In the genomic region with DNA sequence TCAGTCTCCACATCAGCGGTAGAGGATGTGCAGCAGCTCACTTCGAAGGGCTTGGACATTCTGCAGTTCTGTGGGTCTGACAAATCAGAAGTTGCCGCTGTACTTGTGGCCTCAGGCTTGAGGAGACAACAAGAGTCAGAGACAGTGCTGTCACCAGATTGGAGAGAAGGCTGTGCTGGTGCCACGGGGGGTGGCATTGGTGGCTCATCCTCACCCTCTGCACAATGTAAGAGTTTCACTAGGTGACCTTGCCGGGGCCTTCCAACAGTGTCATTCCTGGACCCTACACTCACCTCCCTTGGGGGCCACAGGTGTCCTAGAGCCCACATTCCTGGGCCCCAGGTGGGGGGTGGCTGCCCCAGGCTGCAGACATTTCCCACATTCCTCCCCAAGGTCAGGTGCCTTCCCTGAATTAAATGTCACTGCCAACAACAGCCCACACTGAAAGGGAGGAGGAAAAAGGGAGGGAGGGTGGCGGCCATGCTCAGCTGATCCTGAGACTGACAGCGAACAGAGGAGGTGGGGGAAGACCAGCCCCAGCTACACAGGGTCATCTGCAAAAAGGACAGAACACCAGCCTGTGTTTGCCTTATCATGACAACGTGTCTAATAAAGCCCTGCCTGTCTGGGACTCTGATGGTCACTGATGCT, we compare ENCODE assay signal across 11 cellular contexts. TPM values are rescaled to one million over a fixed set of nuclear protein-coding genes. Genes with fewer than 3 reads are reported as not detected.
A peak's percentile ranks its signal among the peaks of the same experiment; 100 is the strongest.
DNase-seq lines count a peak whose midpoint lies in the region; ATAC-seq and TF ChIP-seq lines count a peak whose summit lies in the region.
"Had no signal": no experiment of that assay in that cellular context is flagged by ENCODE, and none has a peak within 500 bp of the region (broad histone marks: within the 10 kb centered on the region; RNA-seq: fewer than 3 reads in every experiment).

No MANE protein-coding gene starts in this region.

- no peak overlapping the region for H3K4me3 Mint-ChIP-seq in natural killer cell
- no peak overlapping the region for H3K4me3 Mint-ChIP-seq in natural killer cell treated with Interleukin-12 subunit alpha and Interleukin-12 subunit beta and Interleukin-15 and Interleukin-18, amount 100 ng/mL, for 72 hours
- H3K4me3 Mint-ChIP-seq: brain had no signal

- peaks cover 6% of the 10 kb centered on the region for H3K4me1 ChIP-seq in ovary (ENCODE audit: insufficient read depth)

- H3K4me1 Mint-ChIP-seq in natural killer cell: peaks cover 16 to 24% of the 10 kb centered on the region in 2 donors
- peaks cover 11 to 14% of the 10 kb centered on the region in 2 donors for H3K4me1 Mint-ChIP-seq in natural killer cell treated with Interleukin-12 subunit alpha and Interleukin-12 subunit beta and Interleukin-15 and Interleukin-18, amount 100 ng/mL, for 72 hours (ENCODE audit: low read depth in 2 of 2)

- no peak for DNase-seq in natural killer cell
- DNase-seq in natural killer cell treated with Interleukin-12 subunit alpha and Interleukin-12 subunit beta and Interleukin-15 and Interleukin-18, amount 100 ng/mL, for 72 hours (ENCODE audit: low spot score): no peak
- peak; percentile 41 for DNase-seq in T1000 (lab: John Stamatoyannopoulos, UW)
- no peak for DNase-seq in ovary
- DNase-seq in brain microvascular endothelial cell: no peak
- no peak for DNase-seq in COLO668 (lab: John Stamatoyannopoulos, UW; ENCODE audit: unreplicated experiment)

- H3K36me3 ChIP-seq in ovary: no peaks in the 10 kb centered on the region
- no peaks in the 10 kb centered on the region for H3K36me3 ChIP-seq in brain microvascular endothelial cell (replicated peaks)
- H3K36me3 ChIP-seq: BLaER1 had no signal

- TF ChIP-seq POLR2A in ovary (IDR thresholded peaks at IDR 0.05): no peak

- H3K27ac ChIP-seq in layer of hippocampus (ENCODE audit: low read depth, low read length): peak overlapping the region; percentile 72
- no peak overlapping the region for H3K27ac ChIP-seq in ovary
- no peak overlapping the region for H3K27ac ChIP-seq in brain microvascular endothelial cell
- H3K27ac ChIP-seq: BLaER1, HL-60 had no signal

- ATAC-seq in natural killer cell (peak; percentile 4 to 21 (median 20)), HG02763 (IDR thresholded peaks at IDR 0.05; ENCODE audit: unreplicated experiment) (no peak)
- ATAC-seq in natural killer cell treated with Interleukin-12 subunit alpha and Interleukin-12 subunit beta and Interleukin-15 and Interleukin-18, amount 100 ng/mL, for 72 hours: no peak

- TF ChIP-seq CTCF in natural killer cell (IDR thresholded peaks at IDR 0.05) (no peak), ovary (IDR thresholded peaks at IDR 0.05) (no peak), brain microvascular endothelial cell (IDR thresholded peaks at IDR 0.05; ENCODE audit: low read depth, low read length, missing control alignments) (no peak)

- intact Hi-C loops in natural killer cell (cut with micrococcal nuclease) (loop anchor here (10.0 kb wide), 1 partner anchor 251 kb away; no protein-coding TSS in a partner anchor), ovary (cut with DNase I) (loop anchor here in 3 of 4 donors (2.0 to 10.0 kb wide), 5 partner anchors 51 to 253 kb away; no protein-coding TSS in a partner anchor)

- 78 to 84% (median 84%) methylated on average over 8 of the region's 8 CpGs for WGBS in ovary, 3 donors

- no peak overlapping the region for H3K4me3 ChIP-seq in ovary
- no peak overlapping the region for H3K4me3 ChIP-seq in brain microvascular endothelial cell (ENCODE audit: low read depth, low read length)
- H3K4me3 ChIP-seq: BLaER1 had no signal

- in situ Hi-C loops in brain microvascular endothelial cell (cut with HindIII; ENCODE audit: low pct_ligation_motif_present, low sequenced_read_pairs): loop anchor here (10.0 kb wide), 1 partner anchor 51 kb away; the partner anchor contains the start of gene NUAK2

- no peaks in the 10 kb centered on the region for H3K27me3 ChIP-seq in layer of hippocampus (ENCODE audit: control insufficient read depth, insufficient read depth, low read length)
- H3K27me3 ChIP-seq in ovary: no peaks in the 10 kb centered on the region
- no peaks in the 10 kb centered on the region for H3K27me3 ChIP-seq in brain microvascular endothelial cell (replicated peaks)

- H3K9me3 ChIP-seq in ovary: no peaks in the 10 kb centered on the region
- H3K9me3 ChIP-seq: BLaER1 had no signal

- no peak for TF ChIP-seq EP300 in ovary (IDR thresholded peaks at IDR 0.05)

- no peak overlapping the region for H3K27ac Mint-ChIP-seq in natural killer cell
- H3K27ac Mint-ChIP-seq in natural killer cell treated with Interleukin-12 subunit alpha and Interleukin-12 subunit beta and Interleukin-15 and Interleukin-18, amount 100 ng/mL, for 72 hours: no peak overlapping the region

- H3K36me3 Mint-ChIP-seq in natural killer cell: no peaks in the 10 kb centered on the region
- no peaks in the 10 kb centered on the region for H3K36me3 Mint-ChIP-seq in natural killer cell treated with Interleukin-12 subunit alpha and Interleukin-12 subunit beta and Interleukin-15 and Interleukin-18, amount 100 ng/mL, for 72 hours

- H3K9me3 Mint-ChIP-seq in natural killer cell: no peaks in the 10 kb centered on the region
- no peaks in the 10 kb centered on the region for H3K9me3 Mint-ChIP-seq in natural killer cell treated with Interleukin-12 subunit alpha and Interleukin-12 subunit beta and Interleukin-15 and Interleukin-18, amount 100 ng/mL, for 72 hours
- H3K9me3 Mint-ChIP-seq: brain had no signal

- H3K27me3 Mint-ChIP-seq in natural killer cell (ENCODE audit: low read depth in 2 of 2): peaks cover 0 to 7% of the 10 kb centered on the region in 2 donors
- H3K27me3 Mint-ChIP-seq in natural killer cell treated with Interleukin-12 subunit alpha and Interleukin-12 subunit beta and Interleukin-15 and Interleukin-18, amount 100 ng/mL, for 72 hours: peaks cover 0 to 6% of the 10 kb centered on the region in 2 donors

RNA-seq across cellular contexts. Expression of gene TMCC2, which starts 46.4 kb away (rescaled TPM):
- total RNA-seq in natural killer cell (1 to 10 TPM in 2 of 3 donors, under 1 TPM in 1; 0.93 to 1.5 (median 1.1) TPM), ovary (10 to 100 TPM in 1 of 7 donors, 1 to 10 TPM in 6; 2.6 to 10.1 (median 7.8) TPM)
- total RNA-seq in natural killer cell treated with Interleukin-12 subunit alpha and Interleukin-12 subunit beta and Interleukin-15 and Interleukin-18, amount 100 ng/mL, for 72 hours: 10 to 100 TPM; 24.0 to 28.8 TPM
- 10 to 100 TPM in 1 of 2 donors, 1 to 10 TPM in 1; 2.3 to 11.0 TPM for polyA plus RNA-seq in ovary

RNA-seq across cellular contexts. Expression of gene NUAK2, which starts 47.4 kb away (rescaled TPM):
- total RNA-seq in natural killer cell: 10 to 100 TPM; 17.3 to 21.7 (median 21.5) TPM
- total RNA-seq in natural killer cell treated with Interleukin-12 subunit alpha and Interleukin-12 subunit beta and Interleukin-15 and Interleukin-18, amount 100 ng/mL, for 72 hours: 1 to 10 TPM; 1.0 to 2.5 TPM
- 10 to 100 TPM in 1 of 7 donors, 1 to 10 TPM in 6; 2.7 to 53.2 (median 3.7) TPM for total RNA-seq in ovary
- polyA plus RNA-seq in ovary: 1 to 10 TPM; 1.2 to 1.5 TPM

Comparison
In these comparisons a context has a peak if more than half of its experiments do, and no peak if none do; other contexts are left out.
1. ATAC-seq: peak in natural killer cell (3 of 3); none in natural killer cell treated with Interleukin-12 subunit alpha and Interleukin-12 subunit beta and Interleukin-15 and Interleukin-18, amount 100 ng/mL, for 72 hours (0 of 2) and HG02763 (single experiment).